9 cellular contexts compared by ENCODE assay signal in the genomic region with DNA sequence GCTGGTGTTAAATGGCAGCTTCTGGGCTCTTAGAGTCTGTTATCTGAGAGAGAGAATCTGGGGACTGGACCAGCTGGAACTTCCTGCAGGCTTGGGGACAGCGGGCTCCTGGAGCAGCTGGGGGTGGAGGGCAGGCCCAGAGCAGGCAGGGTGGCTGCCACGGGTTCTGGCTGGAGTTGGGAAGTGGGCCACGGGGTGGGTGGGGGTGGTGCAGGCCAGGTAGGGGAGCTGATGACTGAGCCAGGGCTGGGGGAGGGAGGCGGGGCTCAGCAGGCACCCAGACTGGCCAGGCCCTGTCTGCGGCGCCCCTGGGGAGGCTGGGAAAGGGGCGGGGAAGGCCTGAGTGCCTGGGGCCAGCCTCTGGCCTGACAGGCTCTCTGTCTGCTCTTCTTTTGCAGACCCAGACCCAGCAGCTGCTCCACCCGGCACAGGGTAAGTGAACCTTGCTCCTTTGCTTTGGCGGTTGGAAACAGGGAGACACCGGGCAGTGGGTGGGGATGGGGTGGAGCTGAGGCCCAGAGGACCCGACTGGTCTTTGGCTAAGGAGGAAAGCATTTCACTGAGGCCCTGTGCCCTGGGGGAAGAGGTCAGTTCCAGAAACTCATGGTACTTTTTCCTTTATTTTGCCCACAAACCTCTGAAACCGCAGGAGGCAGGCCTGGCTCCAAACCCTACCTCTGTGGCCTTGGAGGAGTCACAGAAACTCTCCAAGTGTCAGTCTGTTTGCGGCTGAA. TPM values are rescaled to one million over a fixed set of nuclear protein-coding genes. Genes with fewer than 3 reads are reported as not detected.
A peak's percentile ranks its signal among the peaks of the same experiment; 100 is the strongest.
DNase-seq lines count a peak whose midpoint lies in the region; ATAC-seq and TF ChIP-seq lines count a peak whose summit lies in the region.
"Had no signal": no experiment of that assay in that cellular context is flagged by ENCODE, and none has a peak within 500 bp of the region (broad histone marks: within the 10 kb centered on the region; RNA-seq: fewer than 3 reads in every experiment).

No MANE protein-coding gene starts in this region.

- H3K27ac Mint-ChIP-seq in neural crest cell (ENCODE audit: unreplicated experiment) = peak overlapping the region; percentile 43

- TF ChIP-seq CTCF in neural crest cell (conservative IDR thresholded peaks at IDR 0.05) = no peak

- H3K4me1 Mint-ChIP-seq in neural crest cell = peaks cover 41% of the 10 kb centered on the region

- no peak for ATAC-seq in GM21717 (IDR thresholded peaks at IDR 0.05; ENCODE audit: unreplicated experiment)
- ATAC-seq in HG02798 (IDR thresholded peaks at IDR 0.05; ENCODE audit: poor library complexity, unreplicated experiment) = no peak
- ATAC-seq in GM18861 (IDR thresholded peaks at IDR 0.05; ENCODE audit: unreplicated experiment) = no peak
- ATAC-seq in HG03460 (IDR thresholded peaks at IDR 0.05; ENCODE audit: unreplicated experiment) = no peak

- H3K27me3 Mint-ChIP-seq in neural crest cell (ENCODE audit: low read depth) = no peaks in the 10 kb centered on the region

- H3K36me3 Mint-ChIP-seq in neural crest cell (ENCODE audit: low read depth) = peaks cover 4% of the 10 kb centered on the region

- DNase-seq in COLO829 (ENCODE audit: low spot score) (peak; percentile 30), NOMO-1 treated with DMSO at 0.1 percent for 48 hours (lab: John Stamatoyannopoulos, UW; ENCODE audit: unreplicated experiment) (peak; percentile 12), fibroblast of gingiva (ENCODE audit: low read depth) (peak; percentile 75), neural crest cell (ENCODE audit: low read depth, low spot score) (no peak)
- DNase-seq: NCI-H1048 had no signal

- no peaks in the 10 kb centered on the region for H3K9me3 Mint-ChIP-seq in neural crest cell

- H3K4me3 Mint-ChIP-seq in neural crest cell = no peak overlapping the region

RNA-seq across cellular contexts. Expression of a gene that starts 48.7 kb away (rescaled TPM):
- 20.4 and 22.2 TPM in 2 replicates for total RNA-seq in neural crest cell
